In the genomic region with DNA sequence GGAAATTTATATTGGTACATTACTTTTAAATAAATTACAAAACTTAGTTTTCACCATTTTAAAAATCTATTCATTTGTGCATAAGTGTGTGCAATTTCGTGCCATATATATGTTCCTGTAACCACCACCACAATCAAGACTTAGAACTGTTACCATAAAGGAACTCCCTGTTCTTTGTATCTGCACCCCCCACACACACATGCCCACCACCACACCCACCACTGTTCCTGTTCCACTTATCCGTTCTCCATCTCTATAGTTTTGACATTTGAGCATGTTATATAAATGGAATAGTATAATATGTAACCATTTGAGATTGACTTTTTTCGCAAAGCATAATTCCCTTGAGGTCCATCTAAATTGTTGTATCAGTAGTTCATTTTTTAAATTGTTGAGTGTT, we compare ENCODE assay signal across 25 cellular contexts.
"Had no signal": no experiment of that assay in that cellular context is flagged by ENCODE, and none has a peak within 500 bp of the region (broad histone marks: within the 10 kb centered on the region; RNA-seq: fewer than 3 reads in every experiment).

No MANE protein-coding gene starts in this region.

- H3K27ac ChIP-seq: body of pancreas, Peyer's patch, SJSA1 had no signal

- H3K27ac Mint-ChIP-seq: activated CD4-positive, alpha-beta T cell treated with anti-CD3 and anti-CD28 coated beads, Interleukin-2, amount 10 ng/mL, durations not matched to agents 24 days and 14 days; activated CD8-positive, alpha-beta memory T cell treated with anti-CD3 and anti-CD28 coated beads, Interleukin-2, amount 10 ng/mL, durations not matched to agents 7 days and 5 days; activated T-cell treated with anti-CD3 and anti-CD28 coated beads, Interleukin-2, amount 50 U/mL, for 24 hours had no signal

- FAIRE-seq: TTC549 had no signal

- H3K4me1 ChIP-seq: body of pancreas, Peyer's patch, SJSA1 had no signal

- H3K4me1 Mint-ChIP-seq: activated CD4-positive, alpha-beta T cell treated with anti-CD3 and anti-CD28 coated beads, Interleukin-2, amount 10 ng/mL, durations not matched to agents 24 days and 14 days; central memory CD8-positive, alpha-beta T cell had no signal

- H3K9me3 ChIP-seq: body of pancreas, Peyer's patch, SJSA1 had no signal

- DNase-seq: activated B cell treated with CpG ODN at 0.5 μM for 24 hours; activated CD4-positive, alpha-beta T cell treated with anti-CD3 and anti-CD28 coated beads for 1 hour; activated CD4-positive, alpha-beta T cell treated with anti-CD3 and anti-CD28 coated beads, Interleukin-2, amount 10 ng/mL, durations not matched to agents 24 days and 14 days; activated CD4-positive, alpha-beta T cell treated with anti-CD3 and anti-CD28 coated beads, Interleukin-2, amount 50 U/mL, for 48 hours; activated CD8-positive, alpha-beta memory T cell treated with anti-CD3 and anti-CD28 coated beads, Interleukin-2, amount 10 ng/mL, durations not matched to agents 7 days and 5 days; activated effector memory CD4-positive, alpha-beta T cell treated with Interleukin-2 at 50 U/mL for 16 hours; activated naive CD4-positive, alpha-beta T cell; activated T-cell treated with anti-CD3 and anti-CD28 coated beads, Interleukin-2, amount 50 U/mL, for 24 hours; aorta; body of pancreas; NCI-H1105; NCI-H1436; NCI-H187; NCI-H2081; NCI-H524; Peyer's patch; SHP77; T-helper 17 cell; T-helper 9 cell had no signal

- H3K4me3 ChIP-seq: body of pancreas, Peyer's patch, SJSA1 had no signal

- H3K27me3 ChIP-seq: body of pancreas, Peyer's patch, SJSA1 had no signal

- ATAC-seq: activated CD8-positive, alpha-beta memory T cell treated with anti-CD3 and anti-CD28 coated beads, Interleukin-2, amount 10 ng/mL, durations not matched to agents 7 days and 5 days; body of pancreas; SK-N-SH treated with all-trans-retinoic acid at 6 μM for 48 hours; T-helper 17 cell had no signal

- H3K9me3 Mint-ChIP-seq: activated B cell treated with CpG ODN at 0.5 μM for 24 hours; activated CD4-positive, alpha-beta T cell treated with anti-CD3 and anti-CD28 coated beads, Interleukin-2, amount 10 ng/mL, durations not matched to agents 24 days and 14 days; activated naive CD4-positive, alpha-beta T cell treated with anti-CD3 and anti-CD28 coated beads, Interleukin-2, amount 50 U/mL, for 24 hours; activated T-cell treated with anti-CD3 and anti-CD28 coated beads, Interleukin-2, amount 50 U/mL, for 24 hours; activated T-helper 1 cell treated with anti-CD3 and anti-CD28 coated beads, Interleukin-12 subunit alpha, Interleukin-12 subunit beta, Interleukin-2, Interleukin-4 antibody, amounts not matched to agents 30 ng/mL and 10 ng/mL and 1 ng/mL, durations not matched to agents 14 hours and 24 hours and 36 hours; central memory CD8-positive, alpha-beta T cell had no signal

- H3K27me3 Mint-ChIP-seq: activated B cell treated with CpG ODN at 0.5 μM for 24 hours; activated CD4-positive, alpha-beta T cell treated with anti-CD3 and anti-CD28 coated beads, Interleukin-2, amount 10 ng/mL, durations not matched to agents 24 days and 14 days; activated CD8-positive, alpha-beta memory T cell treated with anti-CD3 and anti-CD28 coated beads, Interleukin-2, amount 10 ng/mL, durations not matched to agents 7 days and 5 days; activated naive CD4-positive, alpha-beta T cell treated with anti-CD3 and anti-CD28 coated beads, Interleukin-2, amount 50 U/mL, for 24 hours; central memory CD8-positive, alpha-beta T cell; T-helper 17 cell had no signal

- H3K4me3 Mint-ChIP-seq: activated B cell treated with CpG ODN at 0.5 μM for 24 hours; activated CD4-positive, alpha-beta T cell treated with anti-CD3 and anti-CD28 coated beads, Interleukin-2, amount 10 ng/mL, durations not matched to agents 24 days and 14 days; activated CD8-positive, alpha-beta memory T cell treated with anti-CD3 and anti-CD28 coated beads, Interleukin-2, amount 10 ng/mL, durations not matched to agents 7 days and 5 days; activated naive CD4-positive, alpha-beta T cell treated with anti-CD3 and anti-CD28 coated beads, Interleukin-2, amount 50 U/mL, for 24 hours; activated T-cell treated with anti-CD3 and anti-CD28 coated beads, Interleukin-2, amount 50 U/mL, for 24 hours; activated T-helper 1 cell treated with anti-CD3 and anti-CD28 coated beads, Interleukin-12 subunit alpha, Interleukin-12 subunit beta, Interleukin-2, Interleukin-4 antibody, amounts not matched to agents 30 ng/mL and 10 ng/mL and 1 ng/mL, durations not matched to agents 14 hours and 24 hours and 36 hours; central memory CD8-positive, alpha-beta T cell; T-helper 17 cell had no signal
